Comparison of ENCODE assay signal across 14 cellular contexts in genomic region chr10:132611986-132612385, GRCh38.
DNase-seq lines count a peak whose midpoint lies in the region; ATAC-seq and TF ChIP-seq lines count a peak whose summit lies in the region.
"Had no signal": no experiment of that assay in that cellular context is flagged by ENCODE, and none has a peak within 500 bp of the region (broad histone marks: within the 10 kb centered on the region; RNA-seq: fewer than 3 reads in every experiment).

No MANE protein-coding gene starts in this region.

- peaks cover 44% of the 10 kb centered on the region for H3K4me1 Mint-ChIP-seq in activated CD4-positive, alpha-beta T cell treated with anti-CD3 and anti-CD28 coated beads for 36 hours
- H3K4me1 Mint-ChIP-seq in activated T-cell treated with anti-CD3 and anti-CD28 coated beads, Interleukin-2, amount 50 U/mL, for 72 hours (ENCODE audit: low read depth) = peaks cover 40% of the 10 kb centered on the region

- H3K4me3 Mint-ChIP-seq in activated CD4-positive, alpha-beta T cell treated with anti-CD3 and anti-CD28 coated beads for 36 hours = no peak overlapping the region
- no peak overlapping the region for H3K4me3 Mint-ChIP-seq in activated T-cell treated with anti-CD3 and anti-CD28 coated beads, Interleukin-2, amount 50 U/mL, for 72 hours

- intact Hi-C loops in activated CD4-positive, alpha-beta T cell treated with anti-CD3 and anti-CD28 coated beads for 36 hours (cut with DNase I, micrococcal nuclease) = no loop called here

- DNase-seq in activated CD4-positive, alpha-beta T cell treated with anti-CD3 and anti-CD28 coated beads for 36 hours = peak; percentile 51
- no peak for DNase-seq in activated CD4-positive, alpha-beta T cell treated with anti-CD3 and anti-CD28 coated beads for 48 hours
- DNase-seq in activated T-cell treated with anti-CD3 and anti-CD28 coated beads, Interleukin-2, amount 50 U/mL, for 72 hours = peak; percentile 22 to 29
- peak; percentile 26 for DNase-seq in left lobe of liver (ENCODE audit: low spot score)
- DNase-seq in Kasumi-1 (lab: John Stamatoyannopoulos, UW) = no peak
- DNase-seq in NCI-H446 (lab: John Stamatoyannopoulos, UW) = no peak
- DNase-seq: C1 segment of cervical spinal cord; cortex of kidney; left ventricle myocardium inferior; stimulated activated CD4-positive, alpha-beta T cell treated with anti-CD3 and anti-CD28 coated beads, Interleukin-12 subunit alpha, Interleukin-12 subunit beta, amount 100 ng/mL, for 4 hours; stomach had no signal

- H3K27me3 Mint-ChIP-seq in activated CD4-positive, alpha-beta T cell treated with anti-CD3 and anti-CD28 coated beads for 36 hours = peaks cover 3% of the 10 kb centered on the region
- no peaks in the 10 kb centered on the region for H3K27me3 Mint-ChIP-seq in activated T-cell treated with anti-CD3 and anti-CD28 coated beads, Interleukin-2, amount 50 U/mL, for 72 hours (ENCODE audit: low read depth)

- POLR2A ChIA-PET in activated CD4-positive, alpha-beta T cell treated with anti-CD3 and anti-CD28 coated beads for 36 hours (lab: Charles Lee) = no interaction called here

- H3K9me3 Mint-ChIP-seq in activated CD4-positive, alpha-beta T cell treated with anti-CD3 and anti-CD28 coated beads for 36 hours (ENCODE audit: low read depth) = peaks cover 5% of the 10 kb centered on the region
- H3K9me3 Mint-ChIP-seq in activated T-cell treated with anti-CD3 and anti-CD28 coated beads, Interleukin-2, amount 50 U/mL, for 72 hours = peaks cover 0 to 7% of the 10 kb centered on the region in 2 donors

- no peak overlapping the region for H3K27ac Mint-ChIP-seq in activated CD4-positive, alpha-beta T cell treated with anti-CD3 and anti-CD28 coated beads for 36 hours
- H3K27ac Mint-ChIP-seq in activated T-cell treated with anti-CD3 and anti-CD28 coated beads, Interleukin-2, amount 50 U/mL, for 72 hours = no peak overlapping the region

- H3K36me3 Mint-ChIP-seq in activated CD4-positive, alpha-beta T cell treated with anti-CD3 and anti-CD28 coated beads for 36 hours (ENCODE audit: low read depth) = peaks cover 12% of the 10 kb centered on the region
- H3K36me3 Mint-ChIP-seq in activated T-cell treated with anti-CD3 and anti-CD28 coated beads, Interleukin-2, amount 50 U/mL, for 72 hours (ENCODE audit: insufficient read depth in 2 of 2) = peaks cover 6 to 11% of the 10 kb centered on the region in 2 donors

- H3K27ac ChIP-seq in C4-2B = peak overlapping the region; percentile 61
- H3K27ac ChIP-seq: HL-60, left ventricle myocardium inferior, stomach had no signal

- ATAC-seq in activated CD4-positive, alpha-beta T cell treated with anti-CD3 and anti-CD28 coated beads for 36 hours = peak; percentile 37
- peak in 1 of 2 donors; percentile 12 for ATAC-seq in activated T-cell treated with anti-CD3 and anti-CD28 coated beads, Interleukin-2, amount 50 U/mL, for 72 hours (replicated peaks in 1 of 2)
- no peak for ATAC-seq in left lobe of liver
- no peak for ATAC-seq in GM19324 (IDR thresholded peaks at IDR 0.05; ENCODE audit: low FRiP score, unreplicated experiment)

- CTCF ChIA-PET in activated CD4-positive, alpha-beta T cell treated with anti-CD3 and anti-CD28 coated beads for 36 hours (lab: Charles Lee) = no interaction called here

- TF ChIP-seq CTCF in C4-2B (conservative IDR thresholded peaks at IDR 0.05) = no peak

Comparison
In these comparisons a context has a peak if more than half of its experiments do, and no peak if none do; other contexts are left out.
1. DNase-seq: peak in activated CD4-positive, alpha-beta T cell treated with anti-CD3 and anti-CD28 coated beads for 36 hours (single experiment), activated T-cell treated with anti-CD3 and anti-CD28 coated beads, Interleukin-2, amount 50 U/mL, for 72 hours (2 of 2) and left lobe of liver (single experiment); none in activated CD4-positive, alpha-beta T cell treated with anti-CD3 and anti-CD28 coated beads for 48 hours (single experiment), Kasumi-1 (0 of 2) and NCI-H446 (0 of 2).